ENCODE assay signal across 20 cellular contexts in the genomic region with DNA sequence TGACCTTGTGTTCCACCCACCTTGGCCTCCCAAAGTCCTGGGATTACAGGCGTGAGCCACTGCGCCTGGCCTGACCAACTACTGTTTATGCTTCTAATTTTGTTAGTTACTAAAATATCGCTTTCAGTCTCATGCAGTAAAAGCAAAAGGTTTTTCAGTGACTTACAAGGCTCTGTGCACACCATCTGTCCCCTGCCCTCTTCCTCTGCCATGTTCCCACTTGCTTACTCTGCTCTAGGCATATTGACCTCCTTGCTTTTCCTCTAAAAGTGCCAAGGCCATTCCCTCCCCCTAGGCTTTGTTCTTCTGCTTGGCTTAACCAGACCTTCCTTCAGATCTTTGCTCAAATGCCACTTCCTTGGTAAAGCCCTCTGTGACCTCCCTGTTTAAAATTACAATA.
DNase-seq lines count a peak whose midpoint lies in the region; TF ChIP-seq lines count a peak whose summit lies in the region.
"Had no signal": no experiment of that assay in that cellular context is flagged by ENCODE, and none has a peak within 500 bp of the region (broad histone marks: within the 10 kb centered on the region; RNA-seq: fewer than 3 reads in every experiment).

No MANE protein-coding gene starts in this region.

- H3K9me3 Mint-ChIP-seq in nephron progenitor cell: peaks cover 10% of the 10 kb centered on the region
- H3K9me3 Mint-ChIP-seq: CD4-positive, alpha-beta T cell; H9 had no signal

- in situ Hi-C loops in mammary epithelial cell (cut with MboI; ENCODE audit: low sequenced_read_pairs in 2 of 2): no loop called here

- H3K36me3 ChIP-seq in mesenchymal stem cell (ENCODE audit: control insufficient read depth in 1 of 2, insufficient read depth in 2 of 2, low read depth in 1 of 2, low read length in 2 of 2) (no peaks in the 10 kb centered on the region), A673 (ENCODE audit: insufficient read depth, low read length, poor library complexity, severe bottlenecking) (no peaks in the 10 kb centered on the region), mammary epithelial cell (ENCODE audit: insufficient read depth, low read length) (no peaks in the 10 kb centered on the region)
- H3K36me3 ChIP-seq: BLaER1 treated with 17β-estradiol and CSF1 and Interleukin-3, amounts not matched to agents 10 nM and 100 nM had no signal

- H3K4ac ChIP-seq in mesenchymal stem cell (ENCODE audit: low read depth in 1 of 2, low read length in 2 of 2): no peak overlapping the region

- peaks cover 0 to 9% of the 10 kb centered on the region in 2 experiments for H3K27me3 ChIP-seq in mesenchymal stem cell (ENCODE audit: control insufficient read depth in 1 of 2, insufficient read depth in 1 of 2, low read length in 2 of 2)
- peaks cover 40% of the 10 kb centered on the region for H3K27me3 ChIP-seq in A673 (replicated peaks; ENCODE audit: insufficient read depth, low read depth, low read length, poor library complexity)
- H3K27me3 ChIP-seq in mammary epithelial cell (ENCODE audit: insufficient read depth, low read length): no peaks in the 10 kb centered on the region
- H3K27me3 ChIP-seq: BE2C; BLaER1 treated with 17β-estradiol and CSF1 and Interleukin-3, amounts not matched to agents 10 nM and 100 nM had no signal

- no TSS peak for BruUV-seq in A673 (replicated peaks; lab: Mats Ljungman, UMichigan)
- no TSS peak for BruUV-seq in mammary epithelial cell (replicated peaks; lab: Mats Ljungman, UMichigan)

- no peaks in the 10 kb centered on the region for H3K4me1 ChIP-seq in mesenchymal stem cell (ENCODE audit: control insufficient read depth, insufficient read depth, low read depth, low read length)
- no peaks in the 10 kb centered on the region for H3K4me1 ChIP-seq in A673 (ENCODE audit: insufficient read depth, low read length, poor library complexity, severe bottlenecking)
- no peaks in the 10 kb centered on the region for H3K4me1 ChIP-seq in mammary epithelial cell (ENCODE audit: insufficient read depth, low read length)
- H3K4me1 ChIP-seq: BLaER1 treated with 17β-estradiol and CSF1 and Interleukin-3, amounts not matched to agents 10 nM and 100 nM had no signal

- intact Hi-C loops in A673 (cut with micrococcal nuclease; ENCODE audit: unreplicated experiment) (no loop called here), mammary epithelial cell (cut with micrococcal nuclease) (no loop called here)

- H3K9me3 ChIP-seq in mesenchymal stem cell (ENCODE audit: control insufficient read depth, low read length) (no peaks in the 10 kb centered on the region), A673 (ENCODE audit: low read depth, low read length, poor library complexity, severe bottlenecking) (no peaks in the 10 kb centered on the region), mammary epithelial cell (replicated peaks; ENCODE audit: insufficient read depth, low read length) (peaks cover 2% of the 10 kb centered on the region)
- H3K9me3 ChIP-seq: BE2C had no signal

- peak overlapping the region; percentile 15 for H4K8ac ChIP-seq in mesenchymal stem cell (ENCODE audit: low read length)

- POLR2A ChIA-PET in A673 (lab: Charles Lee; ENCODE audit: low non-redundant PET): no interaction called here

- no peaks in the 10 kb centered on the region for H3K79me1 ChIP-seq in mesenchymal stem cell (replicated peaks; ENCODE audit: low read length, poor library complexity, severe bottlenecking)

- H3K36me3 Mint-ChIP-seq in nephron progenitor cell (ENCODE audit: low read depth): peaks cover 45% of the 10 kb centered on the region
- H3K36me3 Mint-ChIP-seq: CD8-positive, alpha-beta memory T cell had no signal

- dilution Hi-C loops in mammary epithelial cell (cut with HindIII; ENCODE audit: low sequenced_read_pairs): no loop called here

- no peaks in the 10 kb centered on the region for H4K20me1 ChIP-seq in mammary epithelial cell (ENCODE audit: insufficient read depth, low read length)
- H4K20me1 ChIP-seq: BLaER1 treated with 17β-estradiol and CSF1 and Interleukin-3, amounts not matched to agents 10 nM and 100 nM had no signal

- no peak overlapping the region for H2BK15ac ChIP-seq in mesenchymal stem cell (ENCODE audit: low read depth, poor library complexity, severe bottlenecking)

- peaks cover 53% of the 10 kb centered on the region for H3K4me1 Mint-ChIP-seq in nephron progenitor cell
- H3K4me1 Mint-ChIP-seq: CD8-positive, alpha-beta memory T cell had no signal

- no peaks in the 10 kb centered on the region for H3K79me2 ChIP-seq in mammary epithelial cell (ENCODE audit: insufficient read depth, low read length)

- peak overlapping the region; percentile 52 for H3K27ac Mint-ChIP-seq in nephron progenitor cell
- H3K27ac Mint-ChIP-seq: CD14-positive monocyte; CD4-positive, alpha-beta T cell; CD8-positive, alpha-beta memory T cell; H9 had no signal

- no peak overlapping the region for H3K18ac ChIP-seq in mesenchymal stem cell (ENCODE audit: low read depth in 1 of 2, low read length in 2 of 2)

- WGBS in mesenchymal stem cell: 95% methylated on average over 3 of the region's 3 CpGs
- 72% methylated on average over 3 of the region's 3 CpGs for WGBS in mammary epithelial cell (ENCODE audit: low coverage, missing lambda C conversion rate)

- H3K27me3 Mint-ChIP-seq in nephron progenitor cell (ENCODE audit: low read depth, poor library complexity): no peaks in the 10 kb centered on the region
- H3K27me3 Mint-ChIP-seq: CD4-positive, alpha-beta T cell had no signal

- H3K4me2 ChIP-seq in mesenchymal stem cell (ENCODE audit: low read length, poor library complexity, severe bottlenecking) (no peak overlapping the region), mammary epithelial cell (ENCODE audit: insufficient read depth, low read depth, low read length) (no peak overlapping the region)
- H3K4me2 ChIP-seq: BLaER1 treated with 17β-estradiol and CSF1 and Interleukin-3, amounts not matched to agents 10 nM and 100 nM had no signal

- TF ChIP-seq CTCF in nephron progenitor cell (IDR thresholded peaks at IDR 0.05) (no peak), A673 (conservative IDR thresholded peaks at IDR 0.05; ENCODE audit: low read depth, low read length) (no peak), mammary epithelial cell (conservative IDR thresholded peaks at IDR 0.05 in 1 of 2, IDR thresholded peaks at IDR 0.05 in 1 of 2; ENCODE audit: extremely low read depth in 1 of 2, insufficient read depth in 1 of 2, low read depth in 1 of 2, low read length in 2 of 2) (no peak)

- H2BK12ac ChIP-seq in mesenchymal stem cell (ENCODE audit: low read length in 2 of 2): no peak overlapping the region

- no peak overlapping the region for H3K4me3 Mint-ChIP-seq in nephron progenitor cell
- H3K4me3 Mint-ChIP-seq: CD14-positive monocyte; CD4-positive, alpha-beta T cell; CD8-positive, alpha-beta memory T cell; H9 had no signal

- no peak overlapping the region for H4K91ac ChIP-seq in mesenchymal stem cell (ENCODE audit: low read length)

- H2AFZ ChIP-seq in mesenchymal stem cell (ENCODE audit: low read depth, low read length): no peak overlapping the region
- no peak overlapping the region for H2AFZ ChIP-seq in mammary epithelial cell (ENCODE audit: low read depth, low read length)
- H2AFZ ChIP-seq: GM23248 had no signal

- no peak overlapping the region for H2BK120ac ChIP-seq in mesenchymal stem cell (ENCODE audit: low read depth, low read length)

- no peak overlapping the region for H3K23ac ChIP-seq in mesenchymal stem cell (ENCODE audit: low read length in 2 of 2)

- DNase-seq in NCI-H2171 treated with DMSO at 0.1 percent for 48 hours (lab: John Stamatoyannopoulos, UW): peak; percentile 29
- no peak for DNase-seq in NCI-H2171 (lab: John Stamatoyannopoulos, UW)
- DNase-seq in cerebellar cortex (ENCODE audit: low spot score): peak; percentile 64
- DNase-seq in mesenchymal stem cell: no peak
- no peak for DNase-seq in nephron progenitor cell
- no peak for DNase-seq in A673 (ENCODE audit: low spot score)
- no peak for DNase-seq in stimulated activated CD8-positive, alpha-beta memory T cell treated with anti-CD3 and anti-CD28 coated beads, Interleukin-4, amount 100 ng/mL, for 48 hours
- DNase-seq in mammary epithelial cell: no peak
- DNase-seq: ACHN; AML-193; BE2C; CD4-positive, alpha-beta T cell; CD8-positive, alpha-beta memory T cell; DMS53; DMS79 treated with DMSO at 0.1 percent for 48 hours; GM23248; H9 had no signal

- H3K4me3 ChIP-seq in mesenchymal stem cell (ENCODE audit: insufficient read depth in 1 of 2, low read depth in 1 of 2, low read length in 2 of 2): no peak overlapping the region
- H3K4me3 ChIP-seq in A673 (ENCODE audit: low read depth, low read length, poor library complexity, severe bottlenecking): no peak overlapping the region
- H3K4me3 ChIP-seq in mammary epithelial cell (replicated peaks in 1 of 3; ENCODE audit: insufficient read depth in 1 of 3, low read depth in 2 of 3, low read length in 3 of 3): no peak overlapping the region
- H3K4me3 ChIP-seq: BLaER1 treated with 17β-estradiol and CSF1 and Interleukin-3, amounts not matched to agents 10 nM and 100 nM; GM23248 had no signal

- H3K9ac ChIP-seq in mesenchymal stem cell (ENCODE audit: low read length) (no peak overlapping the region), mammary epithelial cell (ENCODE audit: insufficient read depth, low read length) (no peak overlapping the region)
- H3K9ac ChIP-seq: BLaER1 treated with 17β-estradiol and CSF1 and Interleukin-3, amounts not matched to agents 10 nM and 100 nM; GM23248 had no signal

- CTCF ChIA-PET in A673 (lab: Charles Lee): no interaction called here
- CTCF ChIA-PET in mammary epithelial cell (lab: Charles Lee; ENCODE audit: low non-redundant PET): no interaction called here

- H2BK5ac ChIP-seq in mesenchymal stem cell (ENCODE audit: low read depth, low read length, poor library complexity, severe bottlenecking): no peak overlapping the region

- H3K27ac ChIP-seq in mesenchymal stem cell (ENCODE audit: low read length, poor library complexity, severe bottlenecking) (no peak overlapping the region), A673 (ENCODE audit: low read depth, low read length, poor library complexity, severe bottlenecking) (no peak overlapping the region), mammary epithelial cell (ENCODE audit: insufficient read depth, low read depth, low read length) (no peak overlapping the region)
- H3K27ac ChIP-seq: 22Rv1; BLaER1 treated with 17β-estradiol and CSF1 and Interleukin-3, amounts not matched to agents 10 nM and 100 nM; GM23248 had no signal

- no peak overlapping the region for H2AK5ac ChIP-seq in mesenchymal stem cell (ENCODE audit: low read length, severe bottlenecking)

- no peak overlapping the region for H3K14ac ChIP-seq in mesenchymal stem cell (ENCODE audit: low read length in 2 of 2)

Comparison
In these comparisons a context has a peak if more than half of its experiments do, and no peak if none do; other contexts are left out.
1. DNase-seq: peak in NCI-H2171 treated with DMSO at 0.1 percent for 48 hours (single experiment) and cerebellar cortex (single experiment); none in NCI-H2171 (single experiment), mesenchymal stem cell (single experiment), nephron progenitor cell (single experiment), A673 (single experiment), stimulated activated CD8-positive, alpha-beta memory T cell treated with anti-CD3 and anti-CD28 coated beads, Interleukin-4, amount 100 ng/mL, for 48 hours (single experiment) and mammary epithelial cell (single experiment).